In genomic region chr4:168221298-168221697, GRCh38 we compare ENCODE assay signal across 10 cellular contexts.
DNase-seq lines count a peak whose midpoint lies in the region; ATAC-seq lines count a peak whose summit lies in the region.
"Had no signal": no experiment of that assay in that cellular context is flagged by ENCODE, and none has a peak within 500 bp of the region (broad histone marks: within the 10 kb centered on the region; RNA-seq: fewer than 3 reads in every experiment).

No MANE protein-coding gene starts in this region.

- peak; percentile 35 for DNase-seq in Daoy (ENCODE audit: low read depth)
- DNase-seq in NCI-H1092 (lab: John Stamatoyannopoulos, UW), result peak; percentile 26
- peak; percentile 37 for DNase-seq in brain pericyte (ENCODE audit: low read depth, low spot score)
- DNase-seq in non-pigmented ciliary epithelial cell (ENCODE audit: low read depth), result peak; percentile 56
- DNase-seq in NOMO-1 (lab: John Stamatoyannopoulos, UW; ENCODE audit: unreplicated experiment in 2 of 2), result no peak
- no peak for DNase-seq in GF-D8 (lab: John Stamatoyannopoulos, UW)
- no peak for DNase-seq in SW480 (ENCODE audit: low spot score)
- DNase-seq: activated CD4-positive, alpha-beta T cell treated with anti-CD3 and anti-CD28 coated beads, Interleukin-2, amount 10 ng/mL, durations not matched to agents 24 days and 14 days; activated naive CD8-positive, alpha-beta T cell treated with anti-CD3 and anti-CD28 coated beads, Interleukin-2, amount 10 ng/mL, durations not matched to agents 7 days and 5 days had no signal

- no peak for ATAC-seq in HG03196 (IDR thresholded peaks at IDR 0.05; ENCODE audit: unreplicated experiment)

Comparison
In these comparisons a context has a peak if more than half of its experiments do, and no peak if none do; other contexts are left out.
1. DNase-seq: peak in Daoy (single experiment), NCI-H1092 (single experiment), brain pericyte (single experiment) and non-pigmented ciliary epithelial cell (single experiment); none in NOMO-1 (0 of 2), GF-D8 (single experiment) and SW480 (single experiment).